8 cellular contexts compared by ENCODE assay signal in genomic region chr1:178253581-178253980, GRCh38.
DNase-seq lines count a peak whose midpoint lies in the region; ATAC-seq, FAIRE-seq and TF ChIP-seq lines count a peak whose summit lies in the region.
"Not testable (repeated sequence)": the region's sequence is repeated elsewhere in the genome, so short reads cannot be mapped to it uniquely, and the experiment has no call there.

No MANE protein-coding gene starts in this region.

- not testable (repeated sequence) for H2BK20ac ChIP-seq in H9 (ENCODE audit: low read depth, low read length, poor library complexity, severe bottlenecking)
- H2BK20ac ChIP-seq in H1 (ENCODE audit: low read length): peak overlapping the region; percentile 82; the same call in 1 of the 2 replicates

- H3K9me3 Mint-ChIP-seq in H9; endothelial cell (ENCODE audit: unreplicated experiment): not testable (repeated sequence)
- H3K9me3 Mint-ChIP-seq in WTC11 (peaks cover 16% of the 10 kb centered on the region), progenitor cell of endocrine pancreas (ENCODE audit: low read depth) (peaks cover 28% of the 10 kb centered on the region)

- not testable (repeated sequence) for H3K23me2 ChIP-seq in H9 (ENCODE audit: insufficient read length, low read depth, low read length, poor library complexity, severe bottlenecking); H1 (ENCODE audit: low read depth, low read length)

- not testable (repeated sequence) for H2AK5ac ChIP-seq in H9 (ENCODE audit: insufficient read length, low read length); mesendoderm (ENCODE audit: low read length)
- 0 out of 2 replicates have a peak overlapping the region, but pooled peaks have one; percentile 42 for H2AK5ac ChIP-seq in H1 (ENCODE audit: low read depth, low read length)

- not testable (repeated sequence) for H3K23ac ChIP-seq in H9 (ENCODE audit: insufficient read length, low read depth, low read length); H1 (ENCODE audit: insufficient read length); mesendoderm (ENCODE audit: low read length)

- not testable (repeated sequence) for TF ChIP-seq CTCF in H9 (conservative IDR thresholded peaks at IDR 0.05); WTC11 (IDR thresholded peaks at IDR 0.05); H1 (IDR thresholded peaks at IDR 0.05; ENCODE audit: control extremely low read depth in 1 of 3, insufficient read depth in 1 of 3, low read depth in 1 of 3, low read length in 3 of 3); endothelial cell (IDR thresholded peaks at IDR 0.05; ENCODE audit: unreplicated experiment); progenitor cell of endocrine pancreas (IDR thresholded peaks at IDR 0.05; ENCODE audit: unreplicated experiment)

- CTCF ChIA-PET in WTC11 (lab: Charles Lee) (interaction anchor here (1.4 to 2.0 kb wide), 2 partner anchors 12 to 46 kb away, joined by 6 to 7 read pairs; no protein-coding TSS in a partner anchor), H1 (lab: Charles Lee; ENCODE audit: partially characterized antibody) (interaction anchor here (0.8 to 2.0 kb wide), 3 partner anchors 11 to 56 kb away, joined by 3 to 14 read pairs (median 5); no protein-coding TSS in a partner anchor)

- H3K4me1 Mint-ChIP-seq in H9 (peaks cover 38 to 43% of the 10 kb centered on the region in 2 experiments), WTC11 (peaks cover 61% of the 10 kb centered on the region), endothelial cell (ENCODE audit: unreplicated experiment) (peaks cover 17% of the 10 kb centered on the region)
- H3K4me1 Mint-ChIP-seq in progenitor cell of endocrine pancreas (ENCODE audit: low read depth): not testable (repeated sequence)

- peaks cover 9 to 14% (median 11%) of the 10 kb centered on the region in 3 experiments for H3K36me3 Mint-ChIP-seq in H9 (ENCODE audit: insufficient read depth in 1 of 3, low read depth in 3 of 3)
- H3K36me3 Mint-ChIP-seq in WTC11: peaks cover 13% of the 10 kb centered on the region
- H3K36me3 Mint-ChIP-seq in endothelial cell (ENCODE audit: low read depth, unreplicated experiment): peaks cover 22% of the 10 kb centered on the region
- H3K36me3 Mint-ChIP-seq in progenitor cell of endocrine pancreas (ENCODE audit: insufficient read depth): peaks cover 20% of the 10 kb centered on the region

- not testable (repeated sequence) for H3K79me1 ChIP-seq in H9 (ENCODE audit: insufficient read depth, low read depth, low read length, poor library complexity, severe bottlenecking); H1 (ENCODE audit: low read depth, low read length); mesendoderm (ENCODE audit: low read length)

- not testable (repeated sequence) for H3K9me3 ChIP-seq in H9 (ENCODE audit: control insufficient read depth, low read depth, low read length); HUES6 (ENCODE audit: control insufficient read depth, insufficient read depth, low read depth, low read length); H1 (ENCODE audit: insufficient read depth in 2 of 2, low read depth in 1 of 2, low read length in 1 of 2)

- peak overlapping the region; percentile 7 to 93 (median 13); a peak in 5 of 7 replicates for H3K27ac Mint-ChIP-seq in H9
- H3K27ac Mint-ChIP-seq in WTC11: peak overlapping the region; percentile 96
- H3K27ac Mint-ChIP-seq in endothelial cell (ENCODE audit: unreplicated experiment): peak overlapping the region; percentile 32
- H3K27ac Mint-ChIP-seq in progenitor cell of endocrine pancreas: peak overlapping the region; percentile 54

- not testable (repeated sequence) for H3K36me3 ChIP-seq in HUES6 (ENCODE audit: control insufficient read depth, insufficient read depth, low read length); H1 (ENCODE audit: control insufficient read depth in 2 of 4, insufficient read depth in 4 of 4, low read length in 3 of 4); mesendoderm (ENCODE audit: control insufficient read depth, insufficient read depth, low read length)

- not testable (repeated sequence) for H3K14ac ChIP-seq in H9 (ENCODE audit: insufficient read depth, low read length); H1 (ENCODE audit: insufficient read length)

- H4K20me1 ChIP-seq in H9 (ENCODE audit: control insufficient read depth, insufficient read depth, insufficient read length); H1 (replicated peaks in 1 of 2; ENCODE audit: control insufficient read depth in 1 of 2, insufficient read depth in 2 of 2, low read length in 2 of 2): not testable (repeated sequence)

- H3K27ac ChIP-seq in H9 (ENCODE audit: insufficient read length, low read depth, low read length); H1 (ENCODE audit: low read depth, low read length): not testable (repeated sequence)
- H3K27ac ChIP-seq in HUES6 (ENCODE audit: low read depth, low read length) (peak overlapping the region; percentile 94; the same call in 1 of the 2 replicates), mesendoderm (ENCODE audit: low read depth, low read length) (peak overlapping the region; percentile 88)

- WGBS in H9 (ENCODE audit: extremely low coverage, insufficient read length, low lambda C conversion rate): no CpG with 5 or more reads among the region's 3 CpGs
- 89% methylated on average over 3 of the region's 3 CpGs; no CpG with 5 or more reads in 1 of the 2 experiments for WGBS in H1 (ENCODE audit: extremely low coverage in 1 of 2, insufficient coverage in 1 of 2, insufficient read length in 1 of 2, insufficient replicate concordance in 2 of 2, low coverage in 1 of 2, low lambda C conversion rate in 2 of 2, missing lambda C conversion rate in 1 of 2), 2 experiments
- no CpG with 5 or more reads among the region's 3 CpGs for WGBS in mesendoderm (ENCODE audit: extremely low coverage, insufficient coverage, low lambda C conversion rate)

- not testable (repeated sequence) for H4K8ac ChIP-seq in H9 (replicated peaks; ENCODE audit: insufficient read length, low read depth, low read length); H1 (ENCODE audit: extremely low read depth, insufficient read depth, low read length); mesendoderm (ENCODE audit: low read depth, low read length)

- not testable (repeated sequence) for H3K4me3 Mint-ChIP-seq in H9; WTC11; progenitor cell of endocrine pancreas (ENCODE audit: low read depth)
- H3K4me3 Mint-ChIP-seq in endothelial cell (ENCODE audit: unreplicated experiment): peak overlapping the region; percentile 37

- not testable (repeated sequence) for H2BK12ac ChIP-seq in H9 (ENCODE audit: insufficient read length, low read depth, low read length); H1 (ENCODE audit: low read depth, low read length)

- not testable (repeated sequence) for H3K4me1 ChIP-seq in H9 (ENCODE audit: insufficient read depth, low read length); mesendoderm (ENCODE audit: control insufficient read depth, low read depth, low read length)
- H3K4me1 ChIP-seq in HUES6 (ENCODE audit: control insufficient read depth, insufficient read depth, low read length) (peaks cover 56% of the 10 kb centered on the region), H1 (replicated peaks in 1 of 4; ENCODE audit: control insufficient read depth in 3 of 4, insufficient read depth in 4 of 4, low read length in 3 of 4) (peaks cover 0 to 11% (median 6%) of the 10 kb centered on the region in 4 experiments; a peak in 5 of 7 replicates)

- FAIRE-seq in H1 (lab: Jason Lieb, UNC): not testable (repeated sequence)

- TF ChIP-seq RAD21 in H1 (IDR thresholded peaks at IDR 0.05 in 1 of 2, conservative IDR thresholded peaks at IDR 0.05 in 1 of 2; ENCODE audit: low read depth in 2 of 2, low read length in 2 of 2): not testable (repeated sequence)

- H2AFZ ChIP-seq in H9 (ENCODE audit: low read length); H1 (ENCODE audit: low read length): not testable (repeated sequence)

- DNase-seq in ELF-1 (ENCODE audit: low read depth, low spot score) (peak; percentile 51), mesendoderm (peak; percentile 87)
- not testable (repeated sequence) for DNase-seq in H9; WTC11 (ENCODE audit: low spot score); H1 (ENCODE audit: low read depth in 1 of 2, low spot score in 2 of 2); endothelial cell (ENCODE audit: low spot score); progenitor cell of endocrine pancreas (ENCODE audit: low spot score, unreplicated experiment)

- not testable (repeated sequence) for H3K56ac ChIP-seq in H9 (ENCODE audit: insufficient read length, low read depth, low read length); H1 (replicated peaks; ENCODE audit: insufficient read length, low read depth, low read length)
- peak overlapping the region; percentile 66 for H3K56ac ChIP-seq in mesendoderm (ENCODE audit: low read length)

- not testable (repeated sequence) for H3K4me3 ChIP-seq in HUES6 (ENCODE audit: low read depth, low read length); H1 (ENCODE audit: extremely low read depth in 1 of 4, insufficient read depth in 2 of 4, low read depth in 3 of 4, low read length in 4 of 4); mesendoderm (ENCODE audit: low read length)

- not testable (repeated sequence) for H3K79me2 ChIP-seq in H9 (ENCODE audit: insufficient read depth, low read length); mesendoderm (ENCODE audit: control insufficient read depth, insufficient read depth, low read length)
- H3K79me2 ChIP-seq in H1 (ENCODE audit: control insufficient read depth in 1 of 2, insufficient read depth in 2 of 2, low read length in 2 of 2): peaks cover 0 to 30% of the 10 kb centered on the region in 2 experiments; a peak in 2 of 4 replicates

- peak overlapping the region; percentile 48 for H2BK120ac ChIP-seq in H9 (ENCODE audit: low read depth, low read length, poor library complexity, severe bottlenecking)
- H2BK120ac ChIP-seq in H1 (replicated peaks; ENCODE audit: low read depth, low read length); mesendoderm (ENCODE audit: low read depth, low read length): not testable (repeated sequence)

- not testable (repeated sequence) for H3K4ac ChIP-seq in H9 (ENCODE audit: low read depth, low read length); H1 (replicated peaks; ENCODE audit: insufficient read length, low read depth, low read length); mesendoderm (ENCODE audit: low read depth, low read length)

- H3K18ac ChIP-seq in H9 (ENCODE audit: insufficient read length, low read depth, low read length): not testable (repeated sequence)
- H3K18ac ChIP-seq in H1 (ENCODE audit: extremely low read depth, low read length): 0 out of 2 replicates have a peak overlapping the region, but pooled peaks have one; percentile 7
- H3K18ac ChIP-seq in mesendoderm (ENCODE audit: low read length): peak overlapping the region; percentile 65

- H2BK5ac ChIP-seq in H9 (ENCODE audit: insufficient read length, low read length); mesendoderm (ENCODE audit: low read length): not testable (repeated sequence)
- H2BK5ac ChIP-seq in H1 (ENCODE audit: low read depth, low read length): peak overlapping the region; percentile 16; the same call in 1 of the 2 replicates

- not testable (repeated sequence) for H3K4me2 ChIP-seq in H9 (ENCODE audit: insufficient read depth, insufficient read length, low read length); H1 (ENCODE audit: insufficient read depth in 1 of 2, low read depth in 2 of 2, low read length in 2 of 2); mesendoderm (ENCODE audit: low read length)

- not testable (repeated sequence) for TF ChIP-seq POLR2A in H1 (IDR thresholded peaks at IDR 0.05; ENCODE audit: control extremely low read depth in 1 of 2, low read depth in 2 of 2, low read length in 2 of 2)

- H3K27me3 ChIP-seq in H9 (ENCODE audit: insufficient read depth, low read length); HUES6 (ENCODE audit: control insufficient read depth, insufficient read depth, low read length); H1 (replicated peaks in 1 of 4; ENCODE audit: control insufficient read depth in 3 of 4, extremely low read depth in 1 of 4, insufficient read depth in 3 of 4, low read length in 3 of 4); mesendoderm (ENCODE audit: insufficient read depth, low read length, poor library complexity): not testable (repeated sequence)

- not testable (repeated sequence) for H3K9ac ChIP-seq in H9 (ENCODE audit: extremely low read depth, insufficient read length, low read length); H1 (replicated peaks in 1 of 4; ENCODE audit: extremely low read depth in 1 of 4, low read depth in 3 of 4, low read length in 3 of 4); mesendoderm (ENCODE audit: low read length)
- peak overlapping the region; percentile 77 for H3K9ac ChIP-seq in HUES6 (ENCODE audit: low read length)

- H2BK15ac ChIP-seq in H9 (ENCODE audit: low read depth, low read length); mesendoderm (replicated peaks; ENCODE audit: low read depth): not testable (repeated sequence)
- H2BK15ac ChIP-seq in H1 (ENCODE audit: low read length): 0 out of 2 replicates have a peak overlapping the region, but pooled peaks have one; percentile 40

- not testable (repeated sequence) for ATAC-seq in WTC11

- not testable (repeated sequence) for H4K91ac ChIP-seq in H9 (ENCODE audit: insufficient read length, low read depth, low read length); H1 (replicated peaks; ENCODE audit: insufficient read length, low read length)

- not testable (repeated sequence) for TF ChIP-seq EP300 in H1 (IDR thresholded peaks at IDR 0.05; ENCODE audit: borderline replicate concordance in 1 of 2, low read depth in 2 of 2, low read length in 2 of 2)

- H3K27me3 Mint-ChIP-seq in H9 (ENCODE audit: low read depth); WTC11 (ENCODE audit: low read depth); endothelial cell (ENCODE audit: unreplicated experiment); progenitor cell of endocrine pancreas: not testable (repeated sequence)

- POLR2A ChIA-PET in WTC11 (lab: Charles Lee): not testable (repeated sequence)
- POLR2A ChIA-PET in H1 (lab: Charles Lee; ENCODE audit: partially characterized antibody): interaction anchor here (1.1 to 1.4 kb wide), 2 partner anchors 17 to 160 kb away, joined by 3 read pairs; partner anchors contain the start of gene RASAL2

- not testable (repeated sequence) for H4K5ac ChIP-seq in H9 (ENCODE audit: insufficient read length, low read depth, low read length); H1 (ENCODE audit: insufficient read length, low read depth, low read length); mesendoderm (ENCODE audit: low read length)

- not testable (repeated sequence) for H3T11ph ChIP-seq in H9 (ENCODE audit: low read length)

Comparison
In these comparisons a context has a peak if more than half of its experiments do, and no peak if none do; other contexts are left out.
1. H3K27ac Mint-ChIP-seq: peak in every context shown above with its lines; median percentile 96 in WTC11; 54 in progenitor cell of endocrine pancreas; 32 in endothelial cell; 13 in H9.